ENCODE assay signal across 12 cellular contexts in the genomic region with DNA sequence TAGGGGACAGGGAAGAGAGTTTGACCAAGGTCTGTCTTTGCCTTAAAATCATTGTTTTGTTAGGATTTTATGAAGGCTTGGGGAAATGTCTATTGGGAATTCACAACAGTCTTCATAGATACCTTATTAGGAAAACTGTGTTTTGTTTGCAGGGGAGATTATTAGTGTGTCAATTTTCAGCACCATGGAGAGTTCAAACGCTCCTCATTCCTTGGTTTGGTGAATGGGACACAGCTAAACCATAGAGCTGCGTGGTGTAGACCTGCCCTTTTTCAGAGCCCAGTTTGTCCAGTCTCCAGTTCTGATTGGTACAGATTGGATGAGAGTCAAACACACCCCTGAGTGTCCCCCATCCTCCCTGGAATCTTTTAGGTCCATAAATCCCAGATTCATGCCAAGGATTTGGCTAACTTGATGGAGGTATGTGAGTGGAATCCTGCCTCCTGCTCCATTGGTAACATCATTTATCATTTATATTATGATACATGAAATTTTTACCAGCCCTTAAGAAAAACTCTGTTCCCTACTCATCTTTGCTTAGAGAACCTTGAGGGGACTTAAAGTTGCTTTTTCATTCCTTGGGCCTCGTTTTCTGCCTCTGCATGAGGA.
DNase-seq lines count a peak whose midpoint lies in the region; ATAC-seq and TF ChIP-seq lines count a peak whose summit lies in the region.
"Had no signal": no experiment of that assay in that cellular context is flagged by ENCODE, and none has a peak within 500 bp of the region (broad histone marks: within the 10 kb centered on the region; RNA-seq: fewer than 3 reads in every experiment).

No MANE protein-coding gene starts in this region.

- H3K27me3 ChIP-seq in iPS-20b (ENCODE audit: insufficient read depth, low read length) = no peaks in the 10 kb centered on the region
- H3K27me3 ChIP-seq: sigmoid colon had no signal

- peak overlapping the region; percentile 86; the same call in 1 of the 2 replicates for H3K9ac ChIP-seq in iPS-20b (ENCODE audit: low read depth, low read length)

- ATAC-seq in HG02938 (IDR thresholded peaks at IDR 0.05; ENCODE audit: unreplicated experiment) (no peak), GM18907 (IDR thresholded peaks at IDR 0.05; ENCODE audit: unreplicated experiment) (no peak)

- H3K27ac Mint-ChIP-seq in activated naive CD4-positive, alpha-beta T cell treated with anti-CD3 and anti-CD28 coated beads, Interleukin-2, amount 10 ng/mL, durations not matched to agents 7 days and 5 days = no peak overlapping the region
- H3K27ac Mint-ChIP-seq: activated CD4-positive, alpha-beta memory T cell treated with anti-CD3 and anti-CD28 coated beads, Interleukin-2, amount 10 ng/mL, durations not matched to agents 7 days and 5 days had no signal

- H3K9me3 Mint-ChIP-seq in activated naive CD4-positive, alpha-beta T cell treated with anti-CD3 and anti-CD28 coated beads, Interleukin-2, amount 10 ng/mL, durations not matched to agents 7 days and 5 days = no peaks in the 10 kb centered on the region
- H3K9me3 Mint-ChIP-seq: activated CD4-positive, alpha-beta memory T cell treated with anti-CD3 and anti-CD28 coated beads, Interleukin-2, amount 10 ng/mL, durations not matched to agents 7 days and 5 days; naive B cell had no signal

- no peak for TF ChIP-seq CTCF in astrocyte of the spinal cord (IDR thresholded peaks at IDR 0.05; ENCODE audit: low read depth, low read length)

- peaks cover 47% of the 10 kb centered on the region for H3K4me1 ChIP-seq in iPS-20b (ENCODE audit: insufficient read depth, low read length)
- H3K4me1 ChIP-seq: sigmoid colon had no signal

- H3K4me1 Mint-ChIP-seq in activated naive CD4-positive, alpha-beta T cell treated with anti-CD3 and anti-CD28 coated beads, Interleukin-2, amount 10 ng/mL, durations not matched to agents 7 days and 5 days = peaks cover 2% of the 10 kb centered on the region

- no peaks in the 10 kb centered on the region for H3K27me3 Mint-ChIP-seq in activated naive CD4-positive, alpha-beta T cell treated with anti-CD3 and anti-CD28 coated beads, Interleukin-2, amount 10 ng/mL, durations not matched to agents 7 days and 5 days
- H3K27me3 Mint-ChIP-seq: activated CD4-positive, alpha-beta memory T cell treated with anti-CD3 and anti-CD28 coated beads, Interleukin-2, amount 10 ng/mL, durations not matched to agents 7 days and 5 days; naive B cell had no signal

- CTCF ChIA-PET in activated naive CD4-positive, alpha-beta T cell treated with anti-CD3 and anti-CD28 coated beads, Interleukin-2, amount 10 ng/mL, durations not matched to agents 7 days and 5 days (lab: Charles Lee) = interaction anchor here (0.6 to 13.1 kb wide), 4 partner anchors 15 to 80 kb away, joined by 4 to 238 read pairs (median 61); partner anchors contain the start of genes AP1G2 and THTPA

- H3K4me3 Mint-ChIP-seq in activated naive CD4-positive, alpha-beta T cell treated with anti-CD3 and anti-CD28 coated beads, Interleukin-2, amount 10 ng/mL, durations not matched to agents 7 days and 5 days = no peak overlapping the region
- H3K4me3 Mint-ChIP-seq: activated CD4-positive, alpha-beta memory T cell treated with anti-CD3 and anti-CD28 coated beads, Interleukin-2, amount 10 ng/mL, durations not matched to agents 7 days and 5 days; naive B cell had no signal

- peaks cover 16% of the 10 kb centered on the region for H3K36me3 Mint-ChIP-seq in activated naive CD4-positive, alpha-beta T cell treated with anti-CD3 and anti-CD28 coated beads, Interleukin-2, amount 10 ng/mL, durations not matched to agents 7 days and 5 days

- peaks cover 27% of the 10 kb centered on the region for H3K36me3 ChIP-seq in iPS-20b (ENCODE audit: insufficient read depth, low read depth, low read length)

- DNase-seq in AG20443 (ENCODE audit: low spot score) (peak; percentile 25), astrocyte of the spinal cord (ENCODE audit: low read depth, low spot score) (peak; percentile 20), HuH-7 (ENCODE audit: low spot score) (no peak)
- no peak for DNase-seq in activated naive CD4-positive, alpha-beta T cell treated with anti-CD3 and anti-CD28 coated beads, Interleukin-2, amount 10 ng/mL, durations not matched to agents 7 days and 5 days
- DNase-seq: activated CD4-positive, alpha-beta memory T cell treated with anti-CD3 and anti-CD28 coated beads, Interleukin-2, amount 10 ng/mL, durations not matched to agents 7 days and 5 days; kidney; naive B cell; sigmoid colon had no signal

- no peak overlapping the region for H3K27ac ChIP-seq in iPS-20b (ENCODE audit: low read length)
- H3K27ac ChIP-seq: sigmoid colon had no signal

- TF ChIP-seq EP300 in Ishikawa (IDR thresholded peaks at IDR 0.05; ENCODE audit: borderline replicate concordance) = no peak

- H3K4me3 ChIP-seq in astrocyte of the spinal cord (ENCODE audit: low read depth, low read length) (no peak overlapping the region), iPS-20b (ENCODE audit: low read length) (no peak overlapping the region)
- H3K4me3 ChIP-seq: sigmoid colon had no signal

- H3K9me3 ChIP-seq in iPS-20b (ENCODE audit: insufficient read depth, low read depth, low read length) = no peaks in the 10 kb centered on the region
- H3K9me3 ChIP-seq: sigmoid colon had no signal

- TF ChIP-seq RAD21 in Ishikawa (IDR thresholded peaks at IDR 0.05; ENCODE audit: low read depth) = no peak

- in situ Hi-C loops in astrocyte of the spinal cord (cut with HindIII; ENCODE audit: low sequenced_read_pairs) = no loop called here

TF ChIP-seq in Ishikawa, 13 proteins besides CTCF, POLR2A, EP300 and RAD21:
- TF ChIP-seq, protein P1, sequence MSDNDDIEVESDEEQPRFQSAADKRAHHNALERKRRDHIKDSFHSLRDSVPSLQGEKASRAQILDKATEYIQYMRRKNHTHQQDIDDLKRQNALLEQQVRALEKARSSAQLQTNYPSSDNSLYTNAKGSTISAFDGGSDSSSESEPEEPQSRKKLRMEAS (IDR thresholded peaks at IDR 0.05) = no peak
- TF ChIP-seq, protein P2, sequence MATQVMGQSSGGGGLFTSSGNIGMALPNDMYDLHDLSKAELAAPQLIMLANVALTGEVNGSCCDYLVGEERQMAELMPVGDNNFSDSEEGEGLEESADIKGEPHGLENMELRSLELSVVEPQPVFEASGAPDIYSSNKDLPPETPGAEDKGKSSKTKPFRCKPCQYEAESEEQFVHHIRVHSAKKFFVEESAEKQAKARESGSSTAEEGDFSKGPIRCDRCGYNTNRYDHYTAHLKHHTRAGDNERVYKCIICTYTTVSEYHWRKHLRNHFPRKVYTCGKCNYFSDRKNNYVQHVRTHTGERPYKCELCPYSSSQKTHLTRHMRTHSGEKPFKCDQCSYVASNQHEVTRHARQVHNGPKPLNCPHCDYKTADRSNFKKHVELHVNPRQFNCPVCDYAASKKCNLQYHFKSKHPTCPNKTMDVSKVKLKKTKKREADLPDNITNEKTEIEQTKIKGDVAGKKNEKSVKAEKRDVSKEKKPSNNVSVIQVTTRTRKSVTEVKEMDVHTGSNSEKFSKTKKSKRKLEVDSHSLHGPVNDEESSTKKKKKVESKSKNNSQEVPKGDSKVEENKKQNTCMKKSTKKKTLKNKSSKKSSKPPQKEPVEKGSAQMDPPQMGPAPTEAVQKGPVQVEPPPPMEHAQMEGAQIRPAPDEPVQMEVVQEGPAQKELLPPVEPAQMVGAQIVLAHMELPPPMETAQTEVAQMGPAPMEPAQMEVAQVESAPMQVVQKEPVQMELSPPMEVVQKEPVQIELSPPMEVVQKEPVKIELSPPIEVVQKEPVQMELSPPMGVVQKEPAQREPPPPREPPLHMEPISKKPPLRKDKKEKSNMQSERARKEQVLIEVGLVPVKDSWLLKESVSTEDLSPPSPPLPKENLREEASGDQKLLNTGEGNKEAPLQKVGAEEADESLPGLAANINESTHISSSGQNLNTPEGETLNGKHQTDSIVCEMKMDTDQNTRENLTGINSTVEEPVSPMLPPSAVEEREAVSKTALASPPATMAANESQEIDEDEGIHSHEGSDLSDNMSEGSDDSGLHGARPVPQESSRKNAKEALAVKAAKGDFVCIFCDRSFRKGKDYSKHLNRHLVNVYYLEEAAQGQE (IDR thresholded peaks at IDR 0.05; ENCODE audit: low read depth) = peak; percentile 89
TF ChIP-seq in Ishikawa: peak in this region for 1.

Comparison
In these comparisons a context has a peak if more than half of its experiments do, and no peak if none do; other contexts are left out.
1. DNase-seq: peak in AG20443 (single experiment) and astrocyte of the spinal cord (single experiment); none in HuH-7 (single experiment) and activated naive CD4-positive, alpha-beta T cell treated with anti-CD3 and anti-CD28 coated beads, Interleukin-2, amount 10 ng/mL, durations not matched to agents 7 days and 5 days (single experiment).